ENCODE assay signal across 1 cellular context in genomic region chr13:113843063-113843654, GRCh38.
TF ChIP-seq lines count a peak whose summit lies in the region.

No MANE protein-coding gene starts in this region.

TF ChIP-seq in IMR-90, 13 proteins besides CTCF, POLR2A, EP300 and RAD21:
- TF ChIP-seq SMC3 (IDR thresholded peaks at IDR 0.05; ENCODE audit: low read depth, low read length) (no peak), RFX5 (IDR thresholded peaks at IDR 0.05; ENCODE audit: low read depth, low read length) (no peak), USF2 (IDR thresholded peaks at IDR 0.05; ENCODE audit: low read depth, low read length) (no peak), MAFK (IDR thresholded peaks at IDR 0.05; ENCODE audit: low read depth, low read length) (no peak), MAZ (IDR thresholded peaks at IDR 0.05; ENCODE audit: borderline replicate concordance, low read depth, low read length) (no peak), NFE2L2 (IDR thresholded peaks at IDR 0.05; ENCODE audit: low read depth, low read length) (no peak), MXI1 (IDR thresholded peaks at IDR 0.05; ENCODE audit: borderline replicate concordance, low read depth, low read length) (no peak), CHD1 (IDR thresholded peaks at IDR 0.05; ENCODE audit: low read depth, low read length) (no peak), BHLHE40 (IDR thresholded peaks at IDR 0.05; ENCODE audit: low read depth, low read length) (no peak), RCOR1 (IDR thresholded peaks at IDR 0.05; ENCODE audit: insufficient replicate concordance, low read length) (no peak), CEBPB (IDR thresholded peaks at IDR 0.05; ENCODE audit: low read depth, low read length) (no peak), ELK1 (IDR thresholded peaks at IDR 0.05; ENCODE audit: borderline replicate concordance, low read depth, low read length) (no peak), FOS (IDR thresholded peaks at IDR 0.05; ENCODE audit: low read depth, low read length) (no peak)
